In the genomic region with DNA sequence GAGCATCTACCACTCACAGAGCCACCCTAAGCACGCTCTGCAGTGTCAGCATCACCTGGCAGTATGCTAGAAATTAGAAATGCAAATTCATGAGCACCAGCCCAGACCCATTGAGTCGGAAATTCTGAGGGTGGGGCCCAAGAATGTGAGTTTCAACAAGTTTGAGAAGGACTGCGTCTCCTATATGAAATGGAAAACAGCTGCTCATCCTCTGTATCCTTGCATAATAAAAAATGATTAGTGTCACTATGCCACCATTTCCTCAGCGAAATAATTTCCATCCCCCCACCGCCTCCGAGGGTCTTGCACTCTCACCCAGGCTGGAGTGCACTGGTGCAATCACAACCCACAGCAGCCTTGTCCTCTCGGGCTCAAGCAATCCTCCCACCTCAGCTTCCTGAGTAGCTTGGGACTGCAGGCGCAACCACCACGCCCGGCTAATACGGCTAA, we compare ENCODE assay signal across 8 cellular contexts. TPM values are rescaled to one million over a fixed set of nuclear protein-coding genes. Genes with fewer than 3 reads are reported as not detected.
DNase-seq lines count a peak whose midpoint lies in the region; ATAC-seq and TF ChIP-seq lines count a peak whose summit lies in the region.

No MANE protein-coding gene starts in this region.

- no peak for TF ChIP-seq EP300 in upper lobe of left lung (IDR thresholded peaks at IDR 0.05)

- no peak for TF ChIP-seq POLR2A in upper lobe of left lung (IDR thresholded peaks at IDR 0.05)

- H3K4me3 ChIP-seq in mesenchymal stem cell (ENCODE audit: insufficient read depth in 1 of 2, low read depth in 1 of 2, low read length in 2 of 2) (no peak overlapping the region), upper lobe of left lung (peak overlapping the region in 3 of 4 donors; percentile 69 to 77 (median 76))

- no peak overlapping the region for H4K91ac ChIP-seq in mesenchymal stem cell (ENCODE audit: low read length)

- 75% methylated on average over 11 of the region's 11 CpGs for WGBS in mesenchymal stem cell
- 17 to 22% methylated on average over 11 of the region's 11 CpGs for WGBS in upper lobe of left lung, 2 donors

- peak overlapping the region; percentile 98 for H3K4me2 ChIP-seq in mesenchymal stem cell (ENCODE audit: low read length, poor library complexity, severe bottlenecking)

- peak; percentile 33 for DNase-seq in activated T-cell treated with anti-CD3 and anti-CD28 coated beads, Interleukin-2, amount 50 U/mL, for 1 hour
- no peak for DNase-seq in mesenchymal stem cell
- peak in 1 of 2 donors; percentile 25 for DNase-seq in upper lobe of left lung
- DNase-seq in NCI-H526 treated with DMSO at 0.1 percent for 48 hours (lab: John Stamatoyannopoulos, UW), result no peak
- DNase-seq in middle frontal gyrus (ENCODE audit: extremely low spot score, low spot score), result no peak

- no peak overlapping the region for H3K4ac ChIP-seq in mesenchymal stem cell (ENCODE audit: low read depth in 1 of 2, low read length in 2 of 2)

- no peak overlapping the region for H3K18ac ChIP-seq in mesenchymal stem cell (ENCODE audit: low read depth in 1 of 2, low read length in 2 of 2)

- no peak overlapping the region for H3K14ac ChIP-seq in mesenchymal stem cell (ENCODE audit: low read length in 2 of 2)

- H3K27me3 ChIP-seq in mesenchymal stem cell (ENCODE audit: control insufficient read depth in 1 of 2, insufficient read depth in 1 of 2, low read length in 2 of 2) (peaks cover 50 to 70% of the 10 kb centered on the region in 2 experiments), upper lobe of left lung (no peaks in the 10 kb centered on the region)

- no peak overlapping the region for H2AK5ac ChIP-seq in mesenchymal stem cell (ENCODE audit: low read length, severe bottlenecking)

- H3K79me1 ChIP-seq in mesenchymal stem cell (replicated peaks; ENCODE audit: low read length, poor library complexity, severe bottlenecking), result no peaks in the 10 kb centered on the region

- no peak overlapping the region for H2AFZ ChIP-seq in mesenchymal stem cell (ENCODE audit: low read depth, low read length)

- no peak overlapping the region for H3K23ac ChIP-seq in mesenchymal stem cell (ENCODE audit: low read length in 2 of 2)

- no peak overlapping the region for H2BK12ac ChIP-seq in mesenchymal stem cell (ENCODE audit: low read length in 2 of 2)

- H3K27ac ChIP-seq in mesenchymal stem cell (ENCODE audit: low read length, poor library complexity, severe bottlenecking), result no peak overlapping the region
- peak overlapping the region; percentile 69 to 92 (median 86) for H3K27ac ChIP-seq in upper lobe of left lung

- no peaks in the 10 kb centered on the region for H3K9me3 ChIP-seq in mesenchymal stem cell (ENCODE audit: control insufficient read depth, low read length)
- H3K9me3 ChIP-seq in upper lobe of left lung, result no peaks in the 10 kb centered on the region

- ATAC-seq in GM18520 (IDR thresholded peaks at IDR 0.05; ENCODE audit: unreplicated experiment) (peak; percentile 19), HG03045 (IDR thresholded peaks at IDR 0.05; ENCODE audit: unreplicated experiment) (peak; percentile 22), upper lobe of left lung (ENCODE audit: low FRiP score in 2 of 2) (peak in 1 of 2 donors; percentile 17), HG03565 (IDR thresholded peaks at IDR 0.05; ENCODE audit: unreplicated experiment) (no peak)

- peak overlapping the region; percentile 28 for H2BK15ac ChIP-seq in mesenchymal stem cell (ENCODE audit: low read depth, poor library complexity, severe bottlenecking)

- H3K36me3 ChIP-seq in mesenchymal stem cell (ENCODE audit: control insufficient read depth in 1 of 2, insufficient read depth in 2 of 2, low read depth in 1 of 2, low read length in 2 of 2) (no peaks in the 10 kb centered on the region), upper lobe of left lung (no peaks in the 10 kb centered on the region)

- TF ChIP-seq CTCF in upper lobe of left lung (IDR thresholded peaks at IDR 0.05), result no peak

- H2BK5ac ChIP-seq in mesenchymal stem cell (ENCODE audit: low read depth, low read length, poor library complexity, severe bottlenecking), result no peak overlapping the region

- H3K4me1 ChIP-seq in mesenchymal stem cell (ENCODE audit: control insufficient read depth, insufficient read depth, low read depth, low read length) (peaks cover 17% of the 10 kb centered on the region), upper lobe of left lung (peaks cover 0 to 39% (median 28%) of the 10 kb centered on the region in 4 donors)

- no peak overlapping the region for H4K8ac ChIP-seq in mesenchymal stem cell (ENCODE audit: low read length)

- H2BK120ac ChIP-seq in mesenchymal stem cell (ENCODE audit: low read depth, low read length), result no peak overlapping the region

- H3K9ac ChIP-seq in mesenchymal stem cell (ENCODE audit: low read length), result peak overlapping the region; percentile 48

RNA-seq across cellular contexts. Expression of a gene that starts 1.3 kb away (rescaled TPM):
- polyA plus RNA-seq in mesenchymal stem cell (2013, experiment 1 of 2), result 2.2 TPM
- 2.3 TPM for polyA plus RNA-seq in mesenchymal stem cell (2013, experiment 2 of 2)
- total RNA-seq in upper lobe of left lung, result 10 to 100 TPM; 24.3 to 57.6 (median 28.9) TPM

Comparison
In these comparisons a context has a peak if more than half of its experiments do, and no peak if none do; other contexts are left out.
1. H3K4me3 ChIP-seq: peak in upper lobe of left lung (3 of 4); none in mesenchymal stem cell (0 of 2).